16 cellular contexts compared by ENCODE assay signal in the genomic region with DNA sequence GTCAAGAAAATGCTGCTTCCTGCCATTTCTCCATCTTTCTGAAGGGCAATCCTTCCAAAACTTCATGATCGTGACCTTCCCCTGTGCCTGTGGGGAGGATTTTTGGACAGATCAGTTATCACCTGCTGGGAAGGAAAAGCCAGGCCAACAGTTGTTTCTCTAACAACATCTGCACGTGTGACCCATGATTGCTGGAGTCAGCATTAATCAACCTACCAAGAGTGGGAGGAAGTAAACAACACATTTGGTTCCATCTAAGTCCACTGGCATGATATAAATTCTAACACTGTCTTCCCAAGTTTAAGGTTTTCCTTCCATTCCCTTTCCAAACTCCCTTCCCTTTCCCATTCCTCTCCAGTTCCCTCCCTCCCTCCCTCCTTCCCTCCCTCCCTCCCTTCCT.
DNase-seq lines count a peak whose midpoint lies in the region; ATAC-seq, FAIRE-seq and TF ChIP-seq lines count a peak whose summit lies in the region.
"Had no signal": no experiment of that assay in that cellular context is flagged by ENCODE, and none has a peak within 500 bp of the region (broad histone marks: within the 10 kb centered on the region; RNA-seq: fewer than 3 reads in every experiment).

No MANE protein-coding gene starts in this region.

- H3K27me3 Mint-ChIP-seq in H9 (ENCODE audit: low read depth) (no peaks in the 10 kb centered on the region), nephron progenitor cell (ENCODE audit: low read depth, poor library complexity) (peaks cover 4% of the 10 kb centered on the region)

- H3K4me3 Mint-ChIP-seq in H9: no peak overlapping the region
- H3K4me3 Mint-ChIP-seq in nephron progenitor cell: no peak overlapping the region
- H3K4me3 Mint-ChIP-seq: CD4-positive, alpha-beta T cell; GM23338 had no signal

- intact Hi-C loops in dorsolateral prefrontal cortex (cut with DNase I): no loop called here

- no peak overlapping the region for H3K18ac ChIP-seq in H9 (ENCODE audit: insufficient read length, low read depth, low read length)

- no peaks in the 10 kb centered on the region for H3K9me3 ChIP-seq in A549
- H3K9me3 ChIP-seq in H9 (ENCODE audit: control insufficient read depth, low read depth, low read length): no peaks in the 10 kb centered on the region
- no peaks in the 10 kb centered on the region for H3K9me3 ChIP-seq in small intestine (ENCODE audit: control insufficient read depth, low read depth)

- H3K9me3 Mint-ChIP-seq in H9: no peaks in the 10 kb centered on the region; a peak in 1 of 5 replicates
- no peaks in the 10 kb centered on the region for H3K9me3 Mint-ChIP-seq in nephron progenitor cell
- H3K9me3 Mint-ChIP-seq: CD4-positive, alpha-beta T cell; GM23338 had no signal

- no peak overlapping the region for H2BK15ac ChIP-seq in H9 (ENCODE audit: low read depth, low read length)

- H3K56ac ChIP-seq in H9 (ENCODE audit: insufficient read length, low read depth, low read length): no peak overlapping the region

- 35% methylated on average over 2 of the region's 2 CpGs for WGBS in A549 (ENCODE audit: missing lambda C conversion rate)
- no CpG with 5 or more reads among the region's 2 CpGs for WGBS in H9 (ENCODE audit: extremely low coverage, insufficient read length, low lambda C conversion rate)
- WGBS in small intestine, 3 donors: 36 to 47% (median 44%) methylated on average over 2 of the region's 2 CpGs

- H3K4me1 Mint-ChIP-seq in H9 (peaks cover 27 to 30% of the 10 kb centered on the region in 2 experiments), nephron progenitor cell (peaks cover 32% of the 10 kb centered on the region)

- no peak for TF ChIP-seq POLR2A in A549 (IDR thresholded peaks at IDR 0.05; ENCODE audit: low read length)

- H3K4ac ChIP-seq in H9 (ENCODE audit: low read depth, low read length): no peak overlapping the region

- no peak overlapping the region for H4K91ac ChIP-seq in H9 (ENCODE audit: insufficient read length, low read depth, low read length)

- POLR2A ChIA-PET in A549 (lab: Yijun Ruan, JAX) (no interaction called here), GM10248 (lab: Yijun Ruan, JAX) (no interaction called here)

- H3K27ac ChIP-seq in A549 (no peak overlapping the region), H9 (ENCODE audit: insufficient read length, low read depth, low read length) (no peak overlapping the region), dorsolateral prefrontal cortex (peak overlapping the region in 38 of 59 donors; percentile 4 to 85 (median 44)), small intestine (ENCODE audit: low read depth in 1 of 2, low read length in 1 of 2) (no peak overlapping the region)
- H3K27ac ChIP-seq: C4-2B had no signal

- no peak overlapping the region for H4K8ac ChIP-seq in H9 (replicated peaks; ENCODE audit: insufficient read length, low read depth, low read length)

- H4K20me1 ChIP-seq in H9 (ENCODE audit: control insufficient read depth, insufficient read depth, insufficient read length): no peaks in the 10 kb centered on the region

- TF ChIP-seq RAD21 in A549 (conservative IDR thresholded peaks at IDR 0.05 in 1 of 2, IDR thresholded peaks at IDR 0.05 in 1 of 2): no peak

- H3K23me2 ChIP-seq in H9 (ENCODE audit: insufficient read length, low read depth, low read length, poor library complexity, severe bottlenecking): no peaks in the 10 kb centered on the region

- TF ChIP-seq EP300 in A549 (IDR thresholded peaks at IDR 0.05): no peak

- no peaks in the 10 kb centered on the region for H3K36me3 Mint-ChIP-seq in H9 (ENCODE audit: insufficient read depth in 1 of 3, low read depth in 3 of 3)
- H3K36me3 Mint-ChIP-seq in nephron progenitor cell (ENCODE audit: low read depth): no peaks in the 10 kb centered on the region

- no peak overlapping the region for H2BK5ac ChIP-seq in H9 (ENCODE audit: insufficient read length, low read length)

- DNase-seq in A549 (ENCODE audit: low read depth in 1 of 2, low spot score in 1 of 2) (no peak), H9 (no peak), dorsolateral prefrontal cortex (no peak), nephron progenitor cell (no peak), GM10248 (ENCODE audit: extremely low spot score) (no peak), small intestine (no peak)
- DNase-seq: AML-193; CD4-positive, alpha-beta T cell; DMS153; DMS79; GDM1; H7 had no signal

- no peak overlapping the region for H3T11ph ChIP-seq in H9 (ENCODE audit: low read length)

- H3K79me2 ChIP-seq in H9 (ENCODE audit: insufficient read depth, low read length): no peaks in the 10 kb centered on the region

- no peaks in the 10 kb centered on the region for H3K79me1 ChIP-seq in H9 (ENCODE audit: insufficient read depth, low read depth, low read length, poor library complexity, severe bottlenecking)

- no peak for FAIRE-seq in A549 (lab: Jason Lieb, UNC)
- FAIRE-seq in small intestine (lab: Jason Lieb, UNC): no peak
- FAIRE-seq: A204.1 had no signal

- no peaks in the 10 kb centered on the region for H3K27me3 ChIP-seq in H9 (ENCODE audit: insufficient read depth, low read length)
- no peaks in the 10 kb centered on the region for H3K27me3 ChIP-seq in dorsolateral prefrontal cortex
- no peaks in the 10 kb centered on the region for H3K27me3 ChIP-seq in small intestine (ENCODE audit: control insufficient read depth in 2 of 2, insufficient read depth in 2 of 2, low read length in 2 of 2)

- H3K9ac ChIP-seq in H9 (ENCODE audit: extremely low read depth, insufficient read length, low read length): no peak overlapping the region

- no peak overlapping the region for H3K23ac ChIP-seq in H9 (ENCODE audit: insufficient read length, low read depth, low read length)

- H3K4me3 ChIP-seq in A549 (no peak overlapping the region), dorsolateral prefrontal cortex (no peak overlapping the region), small intestine (ENCODE audit: low read depth in 1 of 2, low read length in 2 of 2) (no peak overlapping the region)
- H3K4me3 ChIP-seq: GM23338 had no signal

- H2BK120ac ChIP-seq in H9 (ENCODE audit: low read depth, low read length, poor library complexity, severe bottlenecking): no peak overlapping the region

- no peak overlapping the region for H2AK5ac ChIP-seq in H9 (ENCODE audit: insufficient read length, low read length)

- CTCF ChIA-PET in A549 (lab: Yijun Ruan, JAX) (interaction anchor here (1.9 kb wide), 1 partner anchor 8 kb away, joined by 6 read pairs; no protein-coding TSS in a partner anchor), GM10248 (lab: Yijun Ruan, JAX) (no interaction called here)

- ATAC-seq in A549 (no peak), HG02678 (IDR thresholded peaks at IDR 0.05; ENCODE audit: unreplicated experiment) (no peak)
- ATAC-seq: GM23338 had no signal

- TF ChIP-seq CTCF in A549 (IDR thresholded peaks at IDR 0.05) (no peak), H9 (conservative IDR thresholded peaks at IDR 0.05) (no peak), dorsolateral prefrontal cortex (IDR thresholded peaks at IDR 0.05 in 54 of 56, conservative IDR thresholded peaks at IDR 0.05 in 2 of 56; ENCODE audit: low read depth in 1 of 56, partially characterized antibody in 56 of 56) (no peak), nephron progenitor cell (IDR thresholded peaks at IDR 0.05) (no peak), GM10248 (IDR thresholded peaks at IDR 0.05; ENCODE audit: control extremely low read depth, extremely low read depth, low read depth, missing control alignments) (no peak)

- no peak overlapping the region for H2BK12ac ChIP-seq in H9 (ENCODE audit: insufficient read length, low read depth, low read length)

- no peak overlapping the region for H2BK20ac ChIP-seq in H9 (ENCODE audit: low read depth, low read length, poor library complexity, severe bottlenecking)

- H3K4me2 ChIP-seq in A549 (no peak overlapping the region), H9 (ENCODE audit: insufficient read depth, insufficient read length, low read length) (no peak overlapping the region)
- H3K4me2 ChIP-seq: GM23338 had no signal

- H3K27ac Mint-ChIP-seq in H9 (peak overlapping the region in 2 of 3 experiments; percentile 15 to 24; a peak in 1 of 7 replicates), nephron progenitor cell (peak overlapping the region; percentile 65)
- H3K27ac Mint-ChIP-seq: CD4-positive, alpha-beta T cell; GM23338 had no signal

- H3K4me1 ChIP-seq in A549 (no peaks in the 10 kb centered on the region), H9 (ENCODE audit: insufficient read depth, low read length) (peaks cover 3% of the 10 kb centered on the region; the same call in 1 of the 2 replicates), small intestine (ENCODE audit: control insufficient read depth in 2 of 2, insufficient read depth in 1 of 2, low read depth in 1 of 2, low read length in 1 of 2) (no peaks in the 10 kb centered on the region)

- no peak overlapping the region for H2AFZ ChIP-seq in H9 (ENCODE audit: low read length)
- H2AFZ ChIP-seq: GM23338 had no signal

- no peak overlapping the region for H4K5ac ChIP-seq in H9 (ENCODE audit: insufficient read length, low read depth, low read length)

- no peak overlapping the region for H3K14ac ChIP-seq in H9 (ENCODE audit: insufficient read depth, low read length)

- H3K36me3 ChIP-seq in small intestine (ENCODE audit: control insufficient read depth in 2 of 2, insufficient read depth in 2 of 2, low read length in 2 of 2): no peaks in the 10 kb centered on the region

TF ChIP-seq in A549, 52 proteins besides CTCF, POLR2A, EP300 and RAD21 (continues in another document):
- TF ChIP-seq RARB (CRISPR knock-in tag; IDR thresholded peaks at IDR 0.05) (no peak), HEYL (CRISPR knock-in tag; IDR thresholded peaks at IDR 0.05) (no peak), CBX2 (IDR thresholded peaks at IDR 0.05; ENCODE audit: borderline replicate concordance, low read depth) (no peak)
- TF ChIP-seq, protein P1, sequence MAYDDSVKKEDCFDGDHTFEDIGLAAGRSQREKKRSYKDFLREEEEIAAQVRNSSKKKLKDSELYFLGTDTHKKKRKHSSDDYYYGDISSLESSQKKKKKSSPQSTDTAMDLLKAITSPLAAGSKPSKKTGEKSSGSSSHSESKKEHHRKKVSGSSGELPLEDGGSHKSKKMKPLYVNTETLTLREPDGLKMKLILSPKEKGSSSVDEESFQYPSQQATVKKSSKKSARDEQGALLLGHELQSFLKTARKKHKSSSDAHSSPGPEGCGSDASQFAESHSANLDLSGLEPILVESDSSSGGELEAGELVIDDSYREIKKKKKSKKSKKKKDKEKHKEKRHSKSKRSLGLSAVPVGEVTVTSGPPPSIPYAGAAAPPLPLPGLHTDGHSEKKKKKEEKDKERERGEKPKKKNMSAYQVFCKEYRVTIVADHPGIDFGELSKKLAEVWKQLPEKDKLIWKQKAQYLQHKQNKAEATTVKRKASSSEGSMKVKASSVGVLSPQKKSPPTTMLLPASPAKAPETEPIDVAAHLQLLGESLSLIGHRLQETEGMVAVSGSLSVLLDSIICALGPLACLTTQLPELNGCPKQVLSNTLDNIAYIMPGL (CRISPR knock-in tag; IDR thresholded peaks at IDR 0.05; ENCODE audit: borderline replicate concordance): no peak
- TF ChIP-seq, protein P2, sequence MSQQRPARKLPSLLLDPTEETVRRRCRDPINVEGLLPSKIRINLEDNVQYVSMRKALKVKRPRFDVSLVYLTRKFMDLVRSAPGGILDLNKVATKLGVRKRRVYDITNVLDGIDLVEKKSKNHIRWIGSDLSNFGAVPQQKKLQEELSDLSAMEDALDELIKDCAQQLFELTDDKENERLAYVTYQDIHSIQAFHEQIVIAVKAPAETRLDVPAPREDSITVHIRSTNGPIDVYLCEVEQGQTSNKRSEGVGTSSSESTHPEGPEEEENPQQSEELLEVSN (IDR thresholded peaks at IDR 0.05; ENCODE audit: borderline replicate concordance, low read depth): no peak

Comparison
In these comparisons a context has a peak if more than half of its experiments do, and no peak if none do; other contexts are left out.
1. H3K27ac ChIP-seq: peak in dorsolateral prefrontal cortex (38 of 59); none in A549 (0 of 2), H9 (single experiment) and small intestine (0 of 2).